Comparison of ENCODE assay signal across 8 cellular contexts in genomic region chr4:173264245-173264959, GRCh38.
DNase-seq lines count a peak whose midpoint lies in the region; ATAC-seq and TF ChIP-seq lines count a peak whose summit lies in the region.

No MANE protein-coding gene starts in this region.

- POLR2A ChIA-PET in OCI-LY7 (lab: Charles Lee): interaction anchor here (0.5 to 2.9 kb wide), 9 partner anchors 9 to 157 kb away, joined by 3 to 13 read pairs (median 5); partner anchors contain the start of gene GALNT7

- H4K20me1 ChIP-seq in OCI-LY7 (ENCODE audit: insufficient read depth, low read length): no peaks in the 10 kb centered on the region

- H3K4me3 ChIP-seq in CD4-positive, CD25-positive, alpha-beta regulatory T cell (ENCODE audit: low read depth, low read length): no peak overlapping the region
- H3K4me3 ChIP-seq in OCI-LY7 (ENCODE audit: low read depth, low read length, poor library complexity, severe bottlenecking): peak overlapping the region; percentile 58
- H3K4me3 ChIP-seq in colonic mucosa: no peak overlapping the region
- H3K4me3 ChIP-seq in sigmoid colon: no peak overlapping the region

- no peak for TF ChIP-seq EP300 in sigmoid colon (IDR thresholded peaks at IDR 0.05)

- peaks cover 68% of the 10 kb centered on the region for H3K79me2 ChIP-seq in OCI-LY7 (ENCODE audit: insufficient read depth, low read depth, low read length)

- peaks cover 19 to 37% (median 22%) of the 10 kb centered on the region in 4 donors for H3K4me1 Mint-ChIP-seq in CD4-positive, CD25-positive, alpha-beta regulatory T cell

- no TSS peak for BruUV-seq in OCI-LY7 (replicated peaks; lab: Mats Ljungman, UMichigan)

- no peaks in the 10 kb centered on the region for H3K9me2 ChIP-seq in OCI-LY7 (ENCODE audit: insufficient read depth, low read length)

- H2AFZ ChIP-seq in OCI-LY7 (ENCODE audit: low read length): no peak overlapping the region; the same call in 1 of the 2 replicates

- no peak overlapping the region for H3K9ac ChIP-seq in colonic mucosa (ENCODE audit: low read depth in 2 of 2, low read length in 2 of 2)

- peak in 2 of 3 donors; percentile 4 to 51 for DNase-seq in CD4-positive, CD25-positive, alpha-beta regulatory T cell
- DNase-seq in OCI-LY7 (ENCODE audit: low spot score) (peak; percentile 94), colonic mucosa (peak; percentile 46), sigmoid colon (peak; percentile 69), RKO (ENCODE audit: low spot score) (no peak), dedifferentiated amniotic fluid mesenchymal stem cell (ENCODE audit: extremely low spot score) (no peak)

- peak overlapping the region; percentile 9 to 57 (median 15) for H3K27ac Mint-ChIP-seq in CD4-positive, CD25-positive, alpha-beta regulatory T cell

- no peak for TF ChIP-seq POLR2A in sigmoid colon (IDR thresholded peaks at IDR 0.05)

- H3K4me2 ChIP-seq in OCI-LY7 (ENCODE audit: low read length): peak overlapping the region; percentile 79

- ATAC-seq in CD4-positive, CD25-positive, alpha-beta regulatory T cell (ENCODE audit: low read depth in 2 of 2): peak; percentile 37 to 55
- ATAC-seq in GM19351 (IDR thresholded peaks at IDR 0.05; ENCODE audit: unreplicated experiment) (peak; percentile 65), HG03342 (IDR thresholded peaks at IDR 0.05; ENCODE audit: unreplicated experiment) (peak; percentile 95)

- no peaks in the 10 kb centered on the region for H3K27me3 Mint-ChIP-seq in CD4-positive, CD25-positive, alpha-beta regulatory T cell

- TF ChIP-seq CTCF in OCI-LY7 (conservative IDR thresholded peaks at IDR 0.05; ENCODE audit: low read length) (no peak), colonic mucosa (IDR thresholded peaks at IDR 0.05) (no peak), sigmoid colon (IDR thresholded peaks at IDR 0.05) (no peak)

- H3K27ac ChIP-seq in CD4-positive, CD25-positive, alpha-beta regulatory T cell (ENCODE audit: insufficient read depth, low read length, poor library complexity, severe bottlenecking): no peak overlapping the region
- H3K27ac ChIP-seq in OCI-LY7 (ENCODE audit: low read depth, low read length, poor library complexity, severe bottlenecking) (peak overlapping the region; percentile 92), colonic mucosa (no peak overlapping the region), sigmoid colon (peak overlapping the region in 2 of 4 donors; percentile 4 to 18)

- H3K36me3 ChIP-seq in CD4-positive, CD25-positive, alpha-beta regulatory T cell (ENCODE audit: control insufficient read depth, insufficient read depth, low read length): no peaks in the 10 kb centered on the region
- H3K36me3 ChIP-seq in OCI-LY7 (ENCODE audit: insufficient read depth, low read length) (peaks cover 10% of the 10 kb centered on the region; the same call in 1 of the 2 replicates), colonic mucosa (no peaks in the 10 kb centered on the region), sigmoid colon (no peaks in the 10 kb centered on the region)

- peak overlapping the region in 1 of 4 donors; percentile 46 for H3K4me3 Mint-ChIP-seq in CD4-positive, CD25-positive, alpha-beta regulatory T cell

- H3K9me3 ChIP-seq in CD4-positive, CD25-positive, alpha-beta regulatory T cell (ENCODE audit: control insufficient read depth in 2 of 2, low read length in 2 of 2): no peaks in the 10 kb centered on the region
- H3K9me3 ChIP-seq in OCI-LY7 (ENCODE audit: low read length) (no peaks in the 10 kb centered on the region), colonic mucosa (no peaks in the 10 kb centered on the region), sigmoid colon (no peaks in the 10 kb centered on the region)

- intact Hi-C loops in OCI-LY7 (cut with micrococcal nuclease; ENCODE audit: unreplicated experiment) (no loop called here), colonic mucosa (cut with DNase I) (no loop called here), sigmoid colon (cut with DNase I) (no loop called here)

- peaks cover 12% of the 10 kb centered on the region for H3K4me1 ChIP-seq in CD4-positive, CD25-positive, alpha-beta regulatory T cell (ENCODE audit: control insufficient read depth, insufficient read depth, low read length, poor library complexity, severe bottlenecking)
- H3K4me1 ChIP-seq in OCI-LY7 (ENCODE audit: insufficient read depth, low read length, poor library complexity, severe bottlenecking) (peaks cover 49% of the 10 kb centered on the region), colonic mucosa (peaks cover 4% of the 10 kb centered on the region), sigmoid colon (peaks cover 0 to 18% (median 13%) of the 10 kb centered on the region in 4 donors)

- H3K36me3 Mint-ChIP-seq in CD4-positive, CD25-positive, alpha-beta regulatory T cell: no peaks in the 10 kb centered on the region

- CTCF ChIA-PET in OCI-LY7 (lab: Charles Lee; ENCODE audit: unreplicated experiment): interaction anchor here (1.5 kb wide), 1 partner anchor 37 kb away, joined by 4 read pairs; no protein-coding TSS in a partner anchor

- WGBS in sigmoid colon, 2 donors: 27 to 34% methylated on average over 6 of the region's 6 CpGs

- no peaks in the 10 kb centered on the region for H3K9me3 Mint-ChIP-seq in CD4-positive, CD25-positive, alpha-beta regulatory T cell

- no peaks in the 10 kb centered on the region for H3K27me3 ChIP-seq in CD4-positive, CD25-positive, alpha-beta regulatory T cell (ENCODE audit: control insufficient read depth, insufficient read depth, low read length)
- no peaks in the 10 kb centered on the region for H3K27me3 ChIP-seq in colonic mucosa
- no peaks in the 10 kb centered on the region for H3K27me3 ChIP-seq in sigmoid colon

Comparison
In these comparisons a context has a peak if more than half of its experiments do, and no peak if none do; other contexts are left out.
1. DNase-seq: peak in CD4-positive, CD25-positive, alpha-beta regulatory T cell (2 of 3), OCI-LY7 (single experiment), colonic mucosa (single experiment) and sigmoid colon (single experiment); none in RKO (single experiment) and dedifferentiated amniotic fluid mesenchymal stem cell (single experiment).
2. Peak in every context shown above with its lines, with median percentiles within 50 percentile points of each other: ATAC-seq.